Comparison of ENCODE assay signal across 27 cellular contexts in the genomic region with DNA sequence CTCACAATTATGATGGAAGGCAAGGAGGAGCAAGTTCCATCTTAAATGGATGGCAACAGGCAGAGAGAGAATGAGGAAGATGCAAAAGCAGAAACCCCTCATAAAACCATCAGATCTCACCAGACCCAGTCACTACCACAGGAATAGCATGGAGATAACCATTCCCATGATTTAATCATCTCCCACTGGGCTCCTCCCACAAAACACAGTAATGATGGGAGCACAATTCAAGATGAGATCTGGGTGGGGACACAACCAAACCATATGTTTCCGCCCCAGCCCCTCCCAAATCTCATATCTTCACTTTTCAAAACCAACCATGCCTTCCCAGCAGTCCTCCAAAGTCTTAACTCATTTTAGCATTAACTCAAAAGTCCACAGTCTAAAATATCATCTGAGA.
DNase-seq lines count a peak whose midpoint lies in the region; ATAC-seq lines count a peak whose summit lies in the region.
"Had no signal": no experiment of that assay in that cellular context is flagged by ENCODE, and none has a peak within 500 bp of the region (broad histone marks: within the 10 kb centered on the region; RNA-seq: fewer than 3 reads in every experiment).

No MANE protein-coding gene starts in this region.

- H3K4me1 Mint-ChIP-seq in activated CD4-positive, alpha-beta T cell treated with anti-CD3 and anti-CD28 coated beads for 36 hours, result no peaks in the 10 kb centered on the region
- H3K4me1 Mint-ChIP-seq in activated T-cell treated with anti-CD3 and anti-CD28 coated beads, Interleukin-2, amount 50 U/mL, for 24 hours (ENCODE audit: low read depth), result no peaks in the 10 kb centered on the region
- H3K4me1 Mint-ChIP-seq: B cell; CD14-positive monocyte; CD4-positive, alpha-beta memory T cell; CD4-positive, CD25-positive, alpha-beta regulatory T cell; CD8-positive, alpha-beta memory T cell had no signal

- POLR2A ChIA-PET in activated CD4-positive, alpha-beta T cell treated with anti-CD3 and anti-CD28 coated beads for 36 hours (lab: Charles Lee), result no interaction called here

- H3K27me3 Mint-ChIP-seq in activated CD4-positive, alpha-beta T cell treated with anti-CD3 and anti-CD28 coated beads for 36 hours, result no peaks in the 10 kb centered on the region
- no peaks in the 10 kb centered on the region for H3K27me3 Mint-ChIP-seq in activated T-cell treated with anti-CD3 and anti-CD28 coated beads, Interleukin-2, amount 50 U/mL, for 24 hours
- H3K27me3 Mint-ChIP-seq: B cell; CD4-positive, alpha-beta memory T cell; CD4-positive, alpha-beta T cell; CD4-positive, CD25-positive, alpha-beta regulatory T cell; CD8-positive, alpha-beta memory T cell had no signal

- CTCF ChIA-PET in activated CD4-positive, alpha-beta T cell treated with anti-CD3 and anti-CD28 coated beads for 36 hours (lab: Charles Lee), result no interaction called here

- no peak overlapping the region for H3K27ac Mint-ChIP-seq in activated CD4-positive, alpha-beta T cell treated with anti-CD3 and anti-CD28 coated beads for 36 hours
- H3K27ac Mint-ChIP-seq in activated T-cell treated with anti-CD3 and anti-CD28 coated beads, Interleukin-2, amount 50 U/mL, for 24 hours, result no peak overlapping the region
- H3K27ac Mint-ChIP-seq: B cell; CD14-positive monocyte; CD4-positive, alpha-beta memory T cell; CD4-positive, alpha-beta T cell; CD4-positive, CD25-positive, alpha-beta regulatory T cell; CD8-positive, alpha-beta memory T cell; CD8-positive, alpha-beta T cell had no signal

- intact Hi-C loops in activated CD4-positive, alpha-beta T cell treated with anti-CD3 and anti-CD28 coated beads for 36 hours (cut with DNase I, micrococcal nuclease), result no loop called here

- peaks cover 15% of the 10 kb centered on the region for H3K9me3 Mint-ChIP-seq in activated CD4-positive, alpha-beta T cell treated with anti-CD3 and anti-CD28 coated beads for 36 hours (ENCODE audit: low read depth)
- peaks cover 16% of the 10 kb centered on the region for H3K9me3 Mint-ChIP-seq in activated T-cell treated with anti-CD3 and anti-CD28 coated beads, Interleukin-2, amount 50 U/mL, for 24 hours

- no peak for ATAC-seq in activated CD4-positive, alpha-beta T cell treated with anti-CD3 and anti-CD28 coated beads for 36 hours
- ATAC-seq: A549; CD8-positive, alpha-beta T cell had no signal

- DNase-seq in CMK (ENCODE audit: low read depth) (peak; percentile 94), OCI-M1 (lab: John Stamatoyannopoulos, UW) (peak; percentile 5)
- DNase-seq in activated CD4-positive, alpha-beta T cell treated with anti-CD3 and anti-CD28 coated beads for 36 hours, result no peak
- DNase-seq in activated T-cell treated with anti-CD3 and anti-CD28 coated beads, Interleukin-2, amount 50 U/mL, for 24 hours, result no peak
- DNase-seq: 8988T; ACHN; AML-193; BE2C; C1 segment of cervical spinal cord; Caco-2; Calu3; CD4-positive, alpha-beta memory T cell; CD4-positive, alpha-beta T cell; CD4-positive, CD25-positive, alpha-beta regulatory T cell; CD8-positive, alpha-beta memory T cell; CD8-positive, alpha-beta T cell; COR-L47; DMS 273 treated with DMSO at 0.1 percent for 48 hours; DMS153; DMS53; DMS79; DMS79 treated with DMSO at 0.1 percent for 48 hours; DND-41; EL had no signal

- no peaks in the 10 kb centered on the region for H3K36me3 Mint-ChIP-seq in activated CD4-positive, alpha-beta T cell treated with anti-CD3 and anti-CD28 coated beads for 36 hours (ENCODE audit: low read depth)
- H3K36me3 Mint-ChIP-seq in activated T-cell treated with anti-CD3 and anti-CD28 coated beads, Interleukin-2, amount 50 U/mL, for 24 hours (ENCODE audit: low read depth), result no peaks in the 10 kb centered on the region
- H3K36me3 Mint-ChIP-seq: CD14-positive monocyte; CD4-positive, alpha-beta memory T cell; CD4-positive, CD25-positive, alpha-beta regulatory T cell; CD8-positive, alpha-beta T cell had no signal

- no peak overlapping the region for H3K4me3 Mint-ChIP-seq in activated CD4-positive, alpha-beta T cell treated with anti-CD3 and anti-CD28 coated beads for 36 hours
- H3K4me3 Mint-ChIP-seq in activated T-cell treated with anti-CD3 and anti-CD28 coated beads, Interleukin-2, amount 50 U/mL, for 24 hours, result no peak overlapping the region
- H3K4me3 Mint-ChIP-seq: B cell; CD14-positive monocyte; CD4-positive, alpha-beta memory T cell; CD4-positive, alpha-beta T cell; CD4-positive, CD25-positive, alpha-beta regulatory T cell; CD8-positive, alpha-beta memory T cell; CD8-positive, alpha-beta T cell had no signal

Comparison
In these comparisons a context has a peak if more than half of its experiments do, and no peak if none do; other contexts are left out.
1. DNase-seq: peak in CMK (single experiment) and OCI-M1 (single experiment); none in activated CD4-positive, alpha-beta T cell treated with anti-CD3 and anti-CD28 coated beads for 36 hours (single experiment) and activated T-cell treated with anti-CD3 and anti-CD28 coated beads, Interleukin-2, amount 50 U/mL, for 24 hours (single experiment).